Comparison of ENCODE assay signal across 16 cellular contexts in genomic region chr9:99056186-99056585, GRCh38.
"Had no signal": no experiment of that assay in that cellular context is flagged by ENCODE, and none has a peak within 500 bp of the region (broad histone marks: within the 10 kb centered on the region; RNA-seq: fewer than 3 reads in every experiment).

No MANE protein-coding gene starts in this region.

- H3K27ac ChIP-seq: testis, upper lobe of left lung had no signal

- H3K36me3 Mint-ChIP-seq: activated naive CD8-positive, alpha-beta T cell treated with anti-CD3 and anti-CD28 coated beads for 36 hours had no signal

- H3K4me1 Mint-ChIP-seq: brain had no signal

- H3K36me3 ChIP-seq: upper lobe of left lung had no signal

- H3K4me3 Mint-ChIP-seq: activated naive CD8-positive, alpha-beta T cell treated with anti-CD3 and anti-CD28 coated beads for 36 hours; brain had no signal

- H3K4me3 ChIP-seq: testis, upper lobe of left lung had no signal

- H3K9me3 ChIP-seq: testis, upper lobe of left lung had no signal

- H3K27me3 ChIP-seq: testis, upper lobe of left lung had no signal

- H3K27ac Mint-ChIP-seq: activated naive CD8-positive, alpha-beta T cell treated with anti-CD3 and anti-CD28 coated beads for 36 hours; brain had no signal

- DNase-seq: activated CD4-positive, alpha-beta T cell treated with anti-CD3 and anti-CD28 coated beads, Interleukin-2, amount 50 U/mL, for 4 hours; activated CD4-positive, CD25-positive, alpha-beta regulatory T cell treated with anti-CD3 and anti-CD28 coated beads, Interleukin-2, amount 50 U/mL, for 72 hours; activated CD8-positive, alpha-beta memory T cell treated with anti-CD3 and anti-CD28 coated beads, Interleukin-2, amount 50 U/mL, for 4 hours; activated naive CD8-positive, alpha-beta T cell treated with anti-CD3 and anti-CD28 coated beads for 36 hours; amygdala; cerebellar nuclear complex; effector memory CD4-positive, alpha-beta T cell; foreskin melanocyte; head of caudate nucleus; stimulated activated CD4-positive, alpha-beta T cell treated with anti-CD3 and anti-CD28 coated beads, Interleukin-15, amount 100 ng/mL, for 24 hours; stimulated activated CD4-positive, alpha-beta T cell treated with anti-CD3 and anti-CD28 coated beads, Interleukin-4, amount 100 ng/mL, for 24 hours; stimulated activated naive CD8-positive, alpha-beta T cell treated with anti-CD3 and anti-CD28 coated beads, Interleukin-15, Interleukin-2, amounts not matched to agents 100 U/mL and 50 U/mL, for 24 hours; T1000; testis had no signal
